In genomic region chr19:52857378-52858191, GRCh38 we compare ENCODE assay signal across 8 cellular contexts. TPM values are rescaled to one million over a fixed set of nuclear protein-coding genes. Genes with fewer than 3 reads are reported as not detected.
DNase-seq lines count a peak whose midpoint lies in the region; ATAC-seq lines count a peak whose summit lies in the region.
"Not testable (repeated sequence)": the region's sequence is repeated elsewhere in the genome, so short reads cannot be mapped to it uniquely, and the experiment has no call there.

Gene ZNF468 (minus strand): TSS chr19:52857619. CDS start chr19:52854272, 3,347 bp downstream.

- H3K9ac ChIP-seq in mesenchymal stem cell (ENCODE audit: low read length), result peak within 1 kb of the TSS; percentile 92

- WGBS in mesenchymal stem cell, result 15% methylated on average over 22 of the region's 43 CpGs

- H2AFZ ChIP-seq in mesenchymal stem cell (ENCODE audit: low read depth, low read length), result peak within 1 kb of the TSS; percentile 85

- H2BK5ac ChIP-seq in mesenchymal stem cell (ENCODE audit: low read depth, low read length, poor library complexity, severe bottlenecking), result not testable (repeated sequence)

- in situ Hi-C loops in endometrial microvascular endothelial cells (cut with HindIII; ENCODE audit: inconsistent ontology term, low pct_unique_long_range_greater_than_20kb, low sequenced_read_pairs), result not testable (repeated sequence)

- H3K4me1 ChIP-seq in mesenchymal stem cell (ENCODE audit: control insufficient read depth, insufficient read depth, low read depth, low read length), result not testable (repeated sequence)

- H3K79me1 ChIP-seq in mesenchymal stem cell (replicated peaks; ENCODE audit: low read length, poor library complexity, severe bottlenecking), result not testable (repeated sequence)

- H3K36me3 ChIP-seq in mesenchymal stem cell (ENCODE audit: control insufficient read depth in 1 of 2, insufficient read depth in 2 of 2, low read depth in 1 of 2, low read length in 2 of 2), result peaks cover 13 to 17% of the 10 kb centered on the region in 2 experiments

- not testable (repeated sequence) for H3K23ac ChIP-seq in mesenchymal stem cell (ENCODE audit: low read length in 2 of 2)

- not testable (repeated sequence) for H4K91ac ChIP-seq in mesenchymal stem cell (ENCODE audit: low read length)

- H3K14ac ChIP-seq in mesenchymal stem cell (ENCODE audit: low read length in 2 of 2), result not testable (repeated sequence)

- H3K18ac ChIP-seq in mesenchymal stem cell (ENCODE audit: low read depth in 1 of 2, low read length in 2 of 2), result peak within 1 kb of the TSS in 1 of 2 experiments; percentile 33

- H3K27me3 ChIP-seq in mesenchymal stem cell (ENCODE audit: control insufficient read depth in 1 of 2, insufficient read depth in 1 of 2, low read length in 2 of 2), result not testable (repeated sequence)

- not testable (repeated sequence) for H2BK120ac ChIP-seq in mesenchymal stem cell (ENCODE audit: low read depth, low read length)

- peak within 1 kb of the TSS; percentile 66 to 89 for H3K4me3 ChIP-seq in mesenchymal stem cell (ENCODE audit: insufficient read depth in 1 of 2, low read depth in 1 of 2, low read length in 2 of 2)

- peak within 1 kb of the TSS; percentile 79 for H3K4me2 ChIP-seq in mesenchymal stem cell (ENCODE audit: low read length, poor library complexity, severe bottlenecking)

- not testable (repeated sequence) for H2BK15ac ChIP-seq in mesenchymal stem cell (ENCODE audit: low read depth, poor library complexity, severe bottlenecking)

- ATAC-seq in GM19467 (IDR thresholded peaks at IDR 0.05; ENCODE audit: unreplicated experiment), result peak; percentile 98

- peak within 1 kb of the TSS in 1 of 2 experiments; percentile 28 for H3K4ac ChIP-seq in mesenchymal stem cell (ENCODE audit: low read depth in 1 of 2, low read length in 2 of 2)

- not testable (repeated sequence) for H2AK5ac ChIP-seq in mesenchymal stem cell (ENCODE audit: low read length, severe bottlenecking)

- H4K8ac ChIP-seq in mesenchymal stem cell (ENCODE audit: low read length), result peak within 1 kb of the TSS; percentile 85

- H3K27ac ChIP-seq in mesenchymal stem cell (ENCODE audit: low read length, poor library complexity, severe bottlenecking), result peak within 1 kb of the TSS; percentile 21

- DNase-seq in CMK (ENCODE audit: low read depth) (peak; percentile 39), HK-2 (ENCODE audit: unreplicated experiment) (peak; percentile 75), NOMO-1 treated with dmso at 0.1 percent for 144 hours (lab: John Stamatoyannopoulos, UW; ENCODE audit: unreplicated experiment) (peak; percentile 49), mesenchymal stem cell (peak; percentile 67)
- DNase-seq in activated CD8-positive, alpha-beta memory T cell treated with anti-CD3 and anti-CD28 coated beads, Interleukin-2, amount 50 U/mL, for 4 hours, result peak; percentile 69
- DNase-seq in stimulated activated CD4-positive, alpha-beta T cell treated with anti-CD3 and anti-CD28 coated beads, TNF-alpha, amount 100 ng/mL, for 48 hours (ENCODE audit: low read depth in 3 of 3), result peak; percentile 35 to 56 (median 46)

- H2BK12ac ChIP-seq in mesenchymal stem cell (ENCODE audit: low read length in 2 of 2), result not testable (repeated sequence)

- peaks cover 13% of the 10 kb centered on the region for H3K9me3 ChIP-seq in mesenchymal stem cell (ENCODE audit: control insufficient read depth, low read length)

RNA-seq across cellular contexts. Expression of gene ZNF468, which starts in this region (rescaled TPM):
- 10.8 TPM for total RNA-seq in endometrial microvascular endothelial cells (ENCODE audit: inconsistent ontology term)
- polyA plus RNA-seq in mesenchymal stem cell (2013, experiment 1 of 2), result 7.7 TPM
- 7.6 TPM for polyA plus RNA-seq in mesenchymal stem cell (2013, experiment 2 of 2)

Comparison
In these comparisons a context has a peak if more than half of its experiments do, and no peak if none do; other contexts are left out.
1. Peak in every context shown above with its lines: DNase-seq, ATAC-seq, H3K4me3 ChIP-seq and H3K27ac ChIP-seq.